Comparison of ENCODE assay signal across 12 cellular contexts in genomic region chrX:68995780-68996551, GRCh38.
A peak's percentile ranks its signal among the peaks of the same experiment; 100 is the strongest.
DNase-seq lines count a peak whose midpoint lies in the region; ATAC-seq and TF ChIP-seq lines count a peak whose summit lies in the region.
"Had no signal": no experiment of that assay in that cellular context is flagged by ENCODE, and none has a peak within 500 bp of the region (broad histone marks: within the 10 kb centered on the region; RNA-seq: fewer than 3 reads in every experiment).

No MANE protein-coding gene starts in this region.

- intact Hi-C loops in esophagus muscularis mucosa (cut with DNase I), result no loop called here
- intact Hi-C loops in right lobe of liver (cut with DNase I), result no loop called here
- intact Hi-C loops in activated T-helper 2 cell treated with anti-CD3 and anti-CD28 coated beads, Interferon-gamma antibody, Interleukin-2, Interleukin-4, amounts not matched to agents 10 μg/mL and 5 μg/mL and 100 μg/mL, durations not matched to agents 14 hours and 24 hours and 36 hours (cut with micrococcal nuclease), result no loop called here

- H3K4me3 Mint-ChIP-seq in activated T-helper 2 cell treated with anti-CD3 and anti-CD28 coated beads, Interferon-gamma antibody, Interleukin-2, Interleukin-4, amounts not matched to agents 10 μg/mL and 5 μg/mL and 100 μg/mL, durations not matched to agents 14 hours and 24 hours and 36 hours (ENCODE audit: low read depth), result no peak overlapping the region
- H3K4me3 Mint-ChIP-seq in glutamatergic neuron (ENCODE audit: unreplicated experiment), result no peak overlapping the region
- H3K4me3 Mint-ChIP-seq: activated naive CD4-positive, alpha-beta T cell treated with anti-CD3 and anti-CD28 coated beads for 36 hours had no signal

- H3K4me1 ChIP-seq in esophagus muscularis mucosa, result peaks cover 31 to 46% (median 39%) of the 10 kb centered on the region in 4 donors
- H3K4me1 ChIP-seq in right lobe of liver, result no peaks in the 10 kb centered on the region
- peaks cover 24 to 35% (median 30%) of the 10 kb centered on the region in 3 donors for H3K4me1 ChIP-seq in skeletal muscle tissue (ENCODE audit: control insufficient read depth in 3 of 3, insufficient read depth in 3 of 3, low read length in 3 of 3)

- no peaks in the 10 kb centered on the region for H3K36me3 Mint-ChIP-seq in activated T-helper 2 cell treated with anti-CD3 and anti-CD28 coated beads, Interferon-gamma antibody, Interleukin-2, Interleukin-4, amounts not matched to agents 10 μg/mL and 5 μg/mL and 100 μg/mL, durations not matched to agents 14 hours and 24 hours and 36 hours (ENCODE audit: low read depth)
- H3K36me3 Mint-ChIP-seq in glutamatergic neuron (ENCODE audit: unreplicated experiment), result no peaks in the 10 kb centered on the region

- DNase-seq in LoVo (ENCODE audit: low spot score) (peak; percentile 18), esophagus muscularis mucosa (ENCODE audit: extremely low spot score) (peak; percentile 92), right lobe of liver (peak in 1 of 3 donors; percentile 41), HUDEP-2 (lab: John Stamatoyannopoulos, UW; ENCODE audit: unreplicated experiment in 76 of 76) (no peak), glutamatergic neuron (no peak)
- DNase-seq in activated T-helper 2 cell treated with anti-CD3 and anti-CD28 coated beads, Interferon-gamma antibody, Interleukin-2, Interleukin-4, amounts not matched to agents 10 μg/mL and 5 μg/mL and 100 μg/mL, durations not matched to agents 14 hours and 24 hours and 36 hours (ENCODE audit: low spot score), result no peak
- DNase-seq: activated naive CD4-positive, alpha-beta T cell treated with anti-CD3 and anti-CD28 coated beads for 36 hours; GOT3; NCI-H1417 had no signal

- H3K9ac ChIP-seq in skeletal muscle tissue (ENCODE audit: low read depth in 1 of 3, low read length in 3 of 3), result peak overlapping the region in 2 of 3 donors; percentile 10 to 60

- no peaks in the 10 kb centered on the region for H3K4me1 Mint-ChIP-seq in activated T-helper 2 cell treated with anti-CD3 and anti-CD28 coated beads, Interferon-gamma antibody, Interleukin-2, Interleukin-4, amounts not matched to agents 10 μg/mL and 5 μg/mL and 100 μg/mL, durations not matched to agents 14 hours and 24 hours and 36 hours (ENCODE audit: low read depth)
- H3K4me1 Mint-ChIP-seq in glutamatergic neuron (ENCODE audit: low read depth, unreplicated experiment), result no peaks in the 10 kb centered on the region

- no peaks in the 10 kb centered on the region for H3K27me3 Mint-ChIP-seq in activated T-helper 2 cell treated with anti-CD3 and anti-CD28 coated beads, Interferon-gamma antibody, Interleukin-2, Interleukin-4, amounts not matched to agents 10 μg/mL and 5 μg/mL and 100 μg/mL, durations not matched to agents 14 hours and 24 hours and 36 hours (ENCODE audit: low read depth)
- peaks cover 6% of the 10 kb centered on the region for H3K27me3 Mint-ChIP-seq in glutamatergic neuron (ENCODE audit: unreplicated experiment)

- WGBS in esophagus muscularis mucosa, result 42% methylated on average over 17 of the region's 21 CpGs
- WGBS in right lobe of liver (ENCODE audit: insufficient coverage, low coverage, low lambda C conversion rate, missing lambda C conversion rate), result 50% methylated on average over 13 of the region's 21 CpGs

- H3K36me3 ChIP-seq in esophagus muscularis mucosa, result no peaks in the 10 kb centered on the region
- H3K36me3 ChIP-seq in right lobe of liver, result no peaks in the 10 kb centered on the region
- no peaks in the 10 kb centered on the region for H3K36me3 ChIP-seq in skeletal muscle tissue (ENCODE audit: control insufficient read depth in 3 of 3, insufficient read depth in 3 of 3, low read length in 3 of 3)

- TF ChIP-seq CTCF in esophagus muscularis mucosa (IDR thresholded peaks at IDR 0.05) (no peak), right lobe of liver (IDR thresholded peaks at IDR 0.05) (no peak), glutamatergic neuron (IDR thresholded peaks at IDR 0.05; ENCODE audit: partially characterized antibody, unreplicated experiment) (no peak)

- no peak for TF ChIP-seq EP300 in esophagus muscularis mucosa (IDR thresholded peaks at IDR 0.05)

- H3K9me3 ChIP-seq in esophagus muscularis mucosa, result no peaks in the 10 kb centered on the region
- no peaks in the 10 kb centered on the region for H3K9me3 ChIP-seq in right lobe of liver
- no peaks in the 10 kb centered on the region for H3K9me3 ChIP-seq in skeletal muscle tissue (ENCODE audit: control insufficient read depth in 3 of 3, low read length in 3 of 3)

- no peak overlapping the region for H3K27ac Mint-ChIP-seq in activated T-helper 2 cell treated with anti-CD3 and anti-CD28 coated beads, Interferon-gamma antibody, Interleukin-2, Interleukin-4, amounts not matched to agents 10 μg/mL and 5 μg/mL and 100 μg/mL, durations not matched to agents 14 hours and 24 hours and 36 hours
- no peak overlapping the region for H3K27ac Mint-ChIP-seq in glutamatergic neuron (ENCODE audit: unreplicated experiment)
- H3K27ac Mint-ChIP-seq: activated naive CD4-positive, alpha-beta T cell treated with anti-CD3 and anti-CD28 coated beads for 36 hours had no signal

- H3K4me3 ChIP-seq in esophagus muscularis mucosa (peak overlapping the region; percentile 6 to 22 (median 15)), right lobe of liver (no peak overlapping the region), skeletal muscle tissue (ENCODE audit: low read length in 3 of 3) (peak overlapping the region in 1 of 3 donors; percentile 29)

- peak overlapping the region; percentile 66 to 73 (median 67) for H3K27ac ChIP-seq in esophagus muscularis mucosa (replicated peaks in 1 of 4)
- no peak overlapping the region for H3K27ac ChIP-seq in right lobe of liver
- H3K27ac ChIP-seq in skeletal muscle tissue (ENCODE audit: low read depth, low read length), result no peak overlapping the region
- H3K27ac ChIP-seq: VCaP had no signal

- H3K9me3 Mint-ChIP-seq in activated T-helper 2 cell treated with anti-CD3 and anti-CD28 coated beads, Interferon-gamma antibody, Interleukin-2, Interleukin-4, amounts not matched to agents 10 μg/mL and 5 μg/mL and 100 μg/mL, durations not matched to agents 14 hours and 24 hours and 36 hours, result no peaks in the 10 kb centered on the region
- peaks cover 6% of the 10 kb centered on the region for H3K9me3 Mint-ChIP-seq in glutamatergic neuron (ENCODE audit: unreplicated experiment)
- H3K9me3 Mint-ChIP-seq: activated naive CD4-positive, alpha-beta T cell treated with anti-CD3 and anti-CD28 coated beads for 36 hours had no signal

- TF ChIP-seq POLR2A in esophagus muscularis mucosa (IDR thresholded peaks at IDR 0.05; ENCODE audit: low read depth) (no peak), right lobe of liver (IDR thresholded peaks at IDR 0.05) (no peak)

- no peaks in the 10 kb centered on the region for H3K27me3 ChIP-seq in esophagus muscularis mucosa
- no peaks in the 10 kb centered on the region for H3K27me3 ChIP-seq in right lobe of liver
- peaks cover 0 to 6% (median 0%) of the 10 kb centered on the region in 3 donors for H3K27me3 ChIP-seq in skeletal muscle tissue (ENCODE audit: control insufficient read depth in 3 of 3, insufficient read depth in 3 of 3, low read length in 3 of 3)

- ATAC-seq in right lobe of liver (peak; percentile 66 to 81 (median 70)), HG02623 (IDR thresholded peaks at IDR 0.05; ENCODE audit: unreplicated experiment) (no peak)

Comparison
In these comparisons a context has a peak if more than half of its experiments do, and no peak if none do; other contexts are left out.
1. DNase-seq: peak in LoVo (single experiment) and esophagus muscularis mucosa (single experiment); none in activated T-helper 2 cell treated with anti-CD3 and anti-CD28 coated beads, Interferon-gamma antibody, Interleukin-2, Interleukin-4, amounts not matched to agents 10 μg/mL and 5 μg/mL and 100 μg/mL, durations not matched to agents 14 hours and 24 hours and 36 hours (single experiment), HUDEP-2 (0 of 76) and glutamatergic neuron (single experiment).
2. H3K27ac ChIP-seq: peak in esophagus muscularis mucosa (4 of 4); none in right lobe of liver (0 of 3) and skeletal muscle tissue (single experiment).
3. H3K4me3 ChIP-seq: peak in esophagus muscularis mucosa (4 of 4); none in right lobe of liver (0 of 3).